8 cellular contexts compared by ENCODE assay signal in the genomic region with DNA sequence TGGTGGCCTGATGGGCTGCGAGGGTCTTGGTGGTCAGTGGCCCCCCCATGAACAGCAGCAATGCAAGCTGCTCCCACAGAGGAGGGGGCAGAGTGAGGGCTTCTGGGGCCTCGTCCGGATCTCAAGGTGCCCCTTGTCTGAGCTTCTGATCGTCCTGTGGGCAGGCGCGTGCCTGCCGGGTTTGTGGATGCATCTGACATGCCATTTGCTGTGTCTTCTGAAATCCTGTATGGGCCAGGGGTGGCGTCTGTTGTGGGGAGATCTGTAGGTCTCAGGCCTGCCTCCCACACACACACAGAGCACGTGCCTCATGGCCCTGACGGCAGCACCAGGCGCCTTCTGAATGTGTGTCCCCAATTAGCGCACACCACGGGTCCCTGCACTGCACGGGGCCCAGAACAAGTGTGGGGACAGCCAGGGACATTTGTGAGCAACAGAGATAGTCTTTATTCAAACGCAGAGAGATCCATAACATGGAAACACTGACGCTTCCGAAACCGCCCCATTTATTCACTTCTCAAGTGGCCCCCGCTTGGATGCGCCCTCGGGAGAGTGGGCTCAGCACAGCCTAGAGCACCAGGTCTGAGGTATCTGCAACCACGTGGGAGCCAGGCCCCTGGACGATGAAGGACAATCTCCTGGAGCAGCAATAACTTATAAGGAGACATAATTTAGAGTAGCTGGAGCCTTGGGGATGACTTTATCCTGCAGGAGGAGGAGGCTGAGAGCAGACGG. TPM values are rescaled to one million over a fixed set of nuclear protein-coding genes. Genes with fewer than 3 reads are reported as not detected.
DNase-seq lines count a peak whose midpoint lies in the region; ATAC-seq and TF ChIP-seq lines count a peak whose summit lies in the region.

No MANE protein-coding gene starts in this region.

- intact Hi-C loops in CD8-positive, alpha-beta T cell (cut with DNase I, micrococcal nuclease): loop anchor here (1.0 to 5.0 kb wide), 15 partner anchors 20 to 413 kb away; a partner anchor contains a TSS

- peak overlapping the region; percentile 88 for H3K4me3 Mint-ChIP-seq in CD8-positive, alpha-beta T cell
- peak overlapping the region; percentile 80 for H3K4me3 Mint-ChIP-seq in activated naive CD8-positive, alpha-beta T cell treated with anti-CD3 and anti-CD28 coated beads for 36 hours

- H3K9me3 Mint-ChIP-seq in CD8-positive, alpha-beta T cell: no peaks in the 10 kb centered on the region
- no peaks in the 10 kb centered on the region for H3K9me3 Mint-ChIP-seq in activated naive CD8-positive, alpha-beta T cell treated with anti-CD3 and anti-CD28 coated beads for 36 hours

- DNase-seq in CD8-positive, alpha-beta T cell: no peak
- DNase-seq in activated naive CD8-positive, alpha-beta T cell treated with anti-CD3 and anti-CD28 coated beads for 36 hours: no peak
- DNase-seq in MG63 (no peak), substantia nigra (lab: John Stamatoyannopoulos, UW) (no peak)
- no peak for DNase-seq in stimulated activated naive CD4-positive, alpha-beta T cell treated with Interleukin-2 at 50 U/mL for 16 hours (lab: John Stamatoyannopoulos, UW)

- peak overlapping the region; percentile 83 for H3K27ac Mint-ChIP-seq in CD8-positive, alpha-beta T cell
- H3K27ac Mint-ChIP-seq in activated naive CD8-positive, alpha-beta T cell treated with anti-CD3 and anti-CD28 coated beads for 36 hours: peak overlapping the region; percentile 79

- H3K4me1 Mint-ChIP-seq in CD8-positive, alpha-beta T cell (ENCODE audit: low read depth): peaks cover 26% of the 10 kb centered on the region
- H3K4me1 Mint-ChIP-seq in activated naive CD8-positive, alpha-beta T cell treated with anti-CD3 and anti-CD28 coated beads for 36 hours: peaks cover 23% of the 10 kb centered on the region

- H3K36me3 ChIP-seq in CD8-positive, alpha-beta T cell (ENCODE audit: insufficient read depth, low read length): no peaks in the 10 kb centered on the region
- H3K36me3 ChIP-seq in muscle layer of colon (ENCODE audit: insufficient read depth, low read length) (no peaks in the 10 kb centered on the region), MG63 (peaks cover 9% of the 10 kb centered on the region)

- no peaks in the 10 kb centered on the region for H3K9me3 ChIP-seq in CD8-positive, alpha-beta T cell (ENCODE audit: low read length)
- H3K9me3 ChIP-seq in muscle layer of colon (ENCODE audit: low read length): no peaks in the 10 kb centered on the region
- no peaks in the 10 kb centered on the region for H3K9me3 ChIP-seq in MG63

- CTCF ChIA-PET in CD8-positive, alpha-beta T cell (lab: Charles Lee): interaction anchor here (0.6 to 5.4 kb wide), 30 partner anchors 8 to 463 kb away, joined by 3 to 90 read pairs (median 4); no protein-coding TSS in a partner anchor

- H3K27me3 Mint-ChIP-seq in CD8-positive, alpha-beta T cell (ENCODE audit: low read depth): peaks cover 7% of the 10 kb centered on the region
- peaks cover 12% of the 10 kb centered on the region for H3K27me3 Mint-ChIP-seq in activated naive CD8-positive, alpha-beta T cell treated with anti-CD3 and anti-CD28 coated beads for 36 hours

- TF ChIP-seq CTCF in CD8-positive, alpha-beta T cell (IDR thresholded peaks at IDR 0.05): no peak

- no peaks in the 10 kb centered on the region for H3K36me3 Mint-ChIP-seq in CD8-positive, alpha-beta T cell
- no peaks in the 10 kb centered on the region for H3K36me3 Mint-ChIP-seq in activated naive CD8-positive, alpha-beta T cell treated with anti-CD3 and anti-CD28 coated beads for 36 hours

- no peak overlapping the region for H3K4me3 ChIP-seq in CD8-positive, alpha-beta T cell (ENCODE audit: low read depth, low read length)
- peak overlapping the region; percentile 81 to 87 for H3K4me3 ChIP-seq in muscle layer of colon (ENCODE audit: low read depth in 1 of 2, low read length in 2 of 2)
- H3K4me3 ChIP-seq in MG63: no peak overlapping the region

- H3K27ac ChIP-seq in CD8-positive, alpha-beta T cell (ENCODE audit: low read depth, low read length): no peak overlapping the region
- H3K27ac ChIP-seq in muscle layer of colon (ENCODE audit: low read depth, low read length) (no peak overlapping the region), substantia nigra (ENCODE audit: low read depth, low read length, poor library complexity, severe bottlenecking) (no peak overlapping the region)

- H3K9ac ChIP-seq in muscle layer of colon (ENCODE audit: low read length): no peak overlapping the region

- H3K4me1 ChIP-seq in CD8-positive, alpha-beta T cell (ENCODE audit: insufficient read depth, low read length): peaks cover 21% of the 10 kb centered on the region
- H3K4me1 ChIP-seq in muscle layer of colon (ENCODE audit: insufficient read depth, low read length): peaks cover 13% of the 10 kb centered on the region

- peaks cover 4% of the 10 kb centered on the region for H3K27me3 ChIP-seq in CD8-positive, alpha-beta T cell (ENCODE audit: insufficient read depth, low read length)
- peaks cover 0 to 19% of the 10 kb centered on the region in 2 donors for H3K27me3 ChIP-seq in muscle layer of colon (ENCODE audit: control insufficient read depth in 1 of 2, insufficient read depth in 2 of 2, low read length in 2 of 2)
- H3K27me3 ChIP-seq in MG63: no peaks in the 10 kb centered on the region

- POLR2A ChIA-PET in CD8-positive, alpha-beta T cell (lab: Charles Lee): interaction anchor here (0.5 to 2.7 kb wide), 6 partner anchors 34 to 101 kb away, joined by 3 to 10 read pairs (median 5); a partner anchor contains a TSS

- ATAC-seq in CD8-positive, alpha-beta T cell: no peak
- ATAC-seq in HG02970 (IDR thresholded peaks at IDR 0.05; ENCODE audit: low FRiP score, unreplicated experiment) (peak; percentile 8), GM21528 (IDR thresholded peaks at IDR 0.05; ENCODE audit: low FRiP score, unreplicated experiment) (no peak)

RNA-seq across cellular contexts. Expression of a gene that starts 5.7 kb away (rescaled TPM):
- 10 to 100 TPM; 25.1 to 26.4 TPM for total RNA-seq in CD8-positive, alpha-beta T cell
- total RNA-seq in activated naive CD8-positive, alpha-beta T cell treated with anti-CD3 and anti-CD28 coated beads for 36 hours: 1 to 10 TPM; 6.5 to 6.8 TPM
- 26.0 and 43.1 TPM in 2 replicates for total RNA-seq in MG63 (2014; rRNA removed; shearing (Covaris generic); ENCODE audit: low replicate concordance)

RNA-seq across cellular contexts. Expression of a gene that starts 53.3 kb away (rescaled TPM):
- total RNA-seq in CD8-positive, alpha-beta T cell: 1 to 10 TPM; 5.1 to 5.2 TPM
- 1 to 10 TPM; 3.3 to 3.8 TPM for total RNA-seq in activated naive CD8-positive, alpha-beta T cell treated with anti-CD3 and anti-CD28 coated beads for 36 hours
- not detected in 2 replicates for total RNA-seq in MG63 (2014; rRNA removed; shearing (Covaris generic); ENCODE audit: low replicate concordance)

Comparison
In these comparisons a context has a peak if more than half of its experiments do, and no peak if none do; other contexts are left out.
1. H3K4me3 ChIP-seq: peak in muscle layer of colon (2 of 2); none in CD8-positive, alpha-beta T cell (single experiment) and MG63 (single experiment).